Comparison of ENCODE assay signal across 10 cellular contexts in genomic region chr10:132987671-132988571, GRCh38. TPM values are rescaled to one million over a fixed set of nuclear protein-coding genes. Genes with fewer than 3 reads are reported as not detected.
DNase-seq lines count a peak whose midpoint lies in the region; ATAC-seq, FAIRE-seq and TF ChIP-seq lines count a peak whose summit lies in the region.
"Had no signal": no experiment of that assay in that cellular context is flagged by ENCODE, and none has a peak within 500 bp of the region (broad histone marks: within the 10 kb centered on the region; RNA-seq: fewer than 3 reads in every experiment).

No MANE protein-coding gene starts in this region.

- TF ChIP-seq POLR2A in body of pancreas (IDR thresholded peaks at IDR 0.05) = no peak

- H4K20me1 ChIP-seq in astrocyte (ENCODE audit: insufficient read depth, low read length) = no peaks in the 10 kb centered on the region

- H3K27me3 Mint-ChIP-seq in astrocyte (ENCODE audit: low read depth, unreplicated experiment) = peaks cover 39% of the 10 kb centered on the region
- H3K27me3 Mint-ChIP-seq: CD4-positive, CD25-positive, alpha-beta regulatory T cell had no signal

- H2AFZ ChIP-seq in astrocyte (ENCODE audit: low read depth, low read length) = peak overlapping the region; percentile 75

- no peaks in the 10 kb centered on the region for H3K36me3 Mint-ChIP-seq in astrocyte (ENCODE audit: low read depth, unreplicated experiment)
- H3K36me3 Mint-ChIP-seq: CD4-positive, CD25-positive, alpha-beta regulatory T cell had no signal

- no peak overlapping the region for H3K4me3 ChIP-seq in astrocyte (ENCODE audit: insufficient read depth, low read depth, low read length)
- no peak overlapping the region for H3K4me3 ChIP-seq in body of pancreas
- peak overlapping the region in 1 of 2 donors; percentile 37 for H3K4me3 ChIP-seq in ascending aorta

- H3K4me2 ChIP-seq in astrocyte (ENCODE audit: low read length) = peak overlapping the region; percentile 54

- no peak overlapping the region for H3K27ac ChIP-seq in astrocyte (ENCODE audit: low read depth, low read length)
- no peak overlapping the region for H3K27ac ChIP-seq in body of pancreas
- H3K27ac ChIP-seq in ascending aorta = no peak overlapping the region

- H3K36me3 ChIP-seq in astrocyte (ENCODE audit: insufficient read depth, low read length) (no peaks in the 10 kb centered on the region), body of pancreas (replicated peaks in 1 of 2; ENCODE audit: insufficient read depth in 1 of 2, low read depth in 2 of 2) (no peaks in the 10 kb centered on the region), ascending aorta (no peaks in the 10 kb centered on the region)

- peaks cover 2% of the 10 kb centered on the region for H3K27me3 ChIP-seq in astrocyte (ENCODE audit: insufficient read depth, low read length)
- H3K27me3 ChIP-seq in body of pancreas = no peaks in the 10 kb centered on the region
- no peaks in the 10 kb centered on the region for H3K27me3 ChIP-seq in ascending aorta

- peak overlapping the region; percentile 23 for H3K9ac ChIP-seq in astrocyte (ENCODE audit: low read length)

- H3K9me3 ChIP-seq in astrocyte (ENCODE audit: insufficient read depth, low read depth, low read length) = no peaks in the 10 kb centered on the region
- H3K9me3 ChIP-seq in body of pancreas = no peaks in the 10 kb centered on the region
- no peaks in the 10 kb centered on the region for H3K9me3 ChIP-seq in ascending aorta

- H3K27ac Mint-ChIP-seq in astrocyte (ENCODE audit: unreplicated experiment) = no peak overlapping the region
- H3K27ac Mint-ChIP-seq: CD4-positive, CD25-positive, alpha-beta regulatory T cell had no signal

- H3K9me3 Mint-ChIP-seq in astrocyte (ENCODE audit: unreplicated experiment) = no peaks in the 10 kb centered on the region

- H3K4me1 ChIP-seq in astrocyte (ENCODE audit: insufficient read depth, low read length) = peaks cover 5% of the 10 kb centered on the region
- no peaks in the 10 kb centered on the region for H3K4me1 ChIP-seq in body of pancreas
- no peaks in the 10 kb centered on the region for H3K4me1 ChIP-seq in ascending aorta

- TF ChIP-seq CTCF in astrocyte (IDR thresholded peaks at IDR 0.05; ENCODE audit: insufficient read depth, low read depth, low read length) = no peak
- TF ChIP-seq CTCF in body of pancreas (IDR thresholded peaks at IDR 0.05) = no peak
- no peak for TF ChIP-seq CTCF in ascending aorta (IDR thresholded peaks at IDR 0.05)

- peak; percentile 86 for DNase-seq in A172 (ENCODE audit: low spot score)
- DNase-seq in H4 (ENCODE audit: low spot score) = peak; percentile 97
- peak; percentile 89 for DNase-seq in astrocyte (ENCODE audit: low read depth)
- peak; percentile 69 for DNase-seq in islet precursor cell
- no peak for DNase-seq in body of pancreas
- DNase-seq in ascending aorta (ENCODE audit: low spot score in 2 of 2) = no peak
- DNase-seq: activated CD4-positive, alpha-beta T cell treated with anti-CD3 and anti-CD28 coated beads for 4 hours; CD4-positive, CD25-positive, alpha-beta regulatory T cell had no signal

- ATAC-seq in body of pancreas (no peak), HG02759 (IDR thresholded peaks at IDR 0.05; ENCODE audit: unreplicated experiment) (no peak), HG03139 (IDR thresholded peaks at IDR 0.05; ENCODE audit: unreplicated experiment) (no peak)

- WGBS in body of pancreas, 2 donors = 65 to 68% methylated on average over 25 to 29 of the region's 29 CpGs

- H3K4me1 Mint-ChIP-seq in astrocyte (ENCODE audit: low read depth, unreplicated experiment) = no peaks in the 10 kb centered on the region

- H3K79me2 ChIP-seq in astrocyte (ENCODE audit: insufficient read depth, low read length) = no peaks in the 10 kb centered on the region

- no peak overlapping the region for H3K4me3 Mint-ChIP-seq in astrocyte (ENCODE audit: unreplicated experiment)
- H3K4me3 Mint-ChIP-seq: CD4-positive, CD25-positive, alpha-beta regulatory T cell had no signal

- intact Hi-C loops in body of pancreas (cut with DNase I) (no loop called here), ascending aorta (cut with DNase I) (no loop called here)

- FAIRE-seq in astrocyte (lab: Jason Lieb, UNC) = peak; percentile 67

RNA-seq across cellular contexts. Expression of gene CFAP46, which starts 45.6 kb away (rescaled TPM):
- total RNA-seq in A172 (2014; rRNA removed; shearing (Covaris generic)) = 1.4 and 4.3 TPM in 2 replicates
- 1.0 and 4.8 TPM in 2 replicates for total RNA-seq in H4 (2014; rRNA removed; shearing (Covaris generic))
- total RNA-seq in astrocyte (1.3 and 1.5 TPM in 2 replicates), body of pancreas (under 1 TPM; 0.33 to 0.52 TPM), ascending aorta (not detected)
- total RNA-seq: CD4-positive, CD25-positive, alpha-beta regulatory T cell had no signal

Comparison
In these comparisons a context has a peak if more than half of its experiments do, and no peak if none do; other contexts are left out.
1. DNase-seq: peak in A172 (single experiment), H4 (single experiment), astrocyte (single experiment) and islet precursor cell (single experiment); none in body of pancreas (0 of 4) and ascending aorta (0 of 2).